In the genomic region with DNA sequence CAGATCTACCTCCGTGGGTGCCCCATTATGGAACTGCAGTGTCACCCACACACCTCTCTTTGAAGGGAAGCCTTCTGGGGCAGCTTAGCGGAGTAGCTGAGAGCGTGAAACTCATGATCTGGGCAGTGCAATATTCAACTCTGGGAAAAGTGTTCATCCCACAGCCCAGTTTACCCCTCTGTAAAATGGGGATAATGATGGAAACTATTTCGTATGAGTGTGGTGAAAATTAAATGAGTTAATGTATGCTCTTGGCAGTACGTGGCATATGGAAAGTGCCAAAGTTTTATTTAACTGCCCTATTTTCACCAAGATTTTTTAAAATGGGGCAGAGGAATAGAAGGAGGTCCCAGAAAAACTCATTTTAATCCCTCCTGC, we compare ENCODE assay signal across 2 cellular contexts.
TF ChIP-seq lines count a peak whose summit lies in the region.

No MANE protein-coding gene starts in this region.

TF ChIP-seq in GM23338, 12 proteins besides CTCF, POLR2A, EP300 and RAD21:
- no peak for TF ChIP-seq CREB1 (CRISPR knock-in tag; IDR thresholded peaks at IDR 0.05; ENCODE audit: low read depth)
- no peak for TF ChIP-seq ZNF331 (CRISPR knock-in tag; IDR thresholded peaks at IDR 0.05; ENCODE audit: low read depth)
- no peak for TF ChIP-seq STAT1 (IDR thresholded peaks at IDR 0.05; ENCODE audit: unreplicated experiment)
- TF ChIP-seq, protein P1, sequence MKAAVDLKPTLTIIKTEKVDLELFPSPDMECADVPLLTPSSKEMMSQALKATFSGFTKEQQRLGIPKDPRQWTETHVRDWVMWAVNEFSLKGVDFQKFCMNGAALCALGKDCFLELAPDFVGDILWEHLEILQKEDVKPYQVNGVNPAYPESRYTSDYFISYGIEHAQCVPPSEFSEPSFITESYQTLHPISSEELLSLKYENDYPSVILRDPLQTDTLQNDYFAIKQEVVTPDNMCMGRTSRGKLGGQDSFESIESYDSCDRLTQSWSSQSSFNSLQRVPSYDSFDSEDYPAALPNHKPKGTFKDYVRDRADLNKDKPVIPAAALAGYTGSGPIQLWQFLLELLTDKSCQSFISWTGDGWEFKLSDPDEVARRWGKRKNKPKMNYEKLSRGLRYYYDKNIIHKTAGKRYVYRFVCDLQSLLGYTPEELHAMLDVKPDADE (IDR thresholded peaks at IDR 0.05), result no peak
- TF ChIP-seq, protein P2, sequence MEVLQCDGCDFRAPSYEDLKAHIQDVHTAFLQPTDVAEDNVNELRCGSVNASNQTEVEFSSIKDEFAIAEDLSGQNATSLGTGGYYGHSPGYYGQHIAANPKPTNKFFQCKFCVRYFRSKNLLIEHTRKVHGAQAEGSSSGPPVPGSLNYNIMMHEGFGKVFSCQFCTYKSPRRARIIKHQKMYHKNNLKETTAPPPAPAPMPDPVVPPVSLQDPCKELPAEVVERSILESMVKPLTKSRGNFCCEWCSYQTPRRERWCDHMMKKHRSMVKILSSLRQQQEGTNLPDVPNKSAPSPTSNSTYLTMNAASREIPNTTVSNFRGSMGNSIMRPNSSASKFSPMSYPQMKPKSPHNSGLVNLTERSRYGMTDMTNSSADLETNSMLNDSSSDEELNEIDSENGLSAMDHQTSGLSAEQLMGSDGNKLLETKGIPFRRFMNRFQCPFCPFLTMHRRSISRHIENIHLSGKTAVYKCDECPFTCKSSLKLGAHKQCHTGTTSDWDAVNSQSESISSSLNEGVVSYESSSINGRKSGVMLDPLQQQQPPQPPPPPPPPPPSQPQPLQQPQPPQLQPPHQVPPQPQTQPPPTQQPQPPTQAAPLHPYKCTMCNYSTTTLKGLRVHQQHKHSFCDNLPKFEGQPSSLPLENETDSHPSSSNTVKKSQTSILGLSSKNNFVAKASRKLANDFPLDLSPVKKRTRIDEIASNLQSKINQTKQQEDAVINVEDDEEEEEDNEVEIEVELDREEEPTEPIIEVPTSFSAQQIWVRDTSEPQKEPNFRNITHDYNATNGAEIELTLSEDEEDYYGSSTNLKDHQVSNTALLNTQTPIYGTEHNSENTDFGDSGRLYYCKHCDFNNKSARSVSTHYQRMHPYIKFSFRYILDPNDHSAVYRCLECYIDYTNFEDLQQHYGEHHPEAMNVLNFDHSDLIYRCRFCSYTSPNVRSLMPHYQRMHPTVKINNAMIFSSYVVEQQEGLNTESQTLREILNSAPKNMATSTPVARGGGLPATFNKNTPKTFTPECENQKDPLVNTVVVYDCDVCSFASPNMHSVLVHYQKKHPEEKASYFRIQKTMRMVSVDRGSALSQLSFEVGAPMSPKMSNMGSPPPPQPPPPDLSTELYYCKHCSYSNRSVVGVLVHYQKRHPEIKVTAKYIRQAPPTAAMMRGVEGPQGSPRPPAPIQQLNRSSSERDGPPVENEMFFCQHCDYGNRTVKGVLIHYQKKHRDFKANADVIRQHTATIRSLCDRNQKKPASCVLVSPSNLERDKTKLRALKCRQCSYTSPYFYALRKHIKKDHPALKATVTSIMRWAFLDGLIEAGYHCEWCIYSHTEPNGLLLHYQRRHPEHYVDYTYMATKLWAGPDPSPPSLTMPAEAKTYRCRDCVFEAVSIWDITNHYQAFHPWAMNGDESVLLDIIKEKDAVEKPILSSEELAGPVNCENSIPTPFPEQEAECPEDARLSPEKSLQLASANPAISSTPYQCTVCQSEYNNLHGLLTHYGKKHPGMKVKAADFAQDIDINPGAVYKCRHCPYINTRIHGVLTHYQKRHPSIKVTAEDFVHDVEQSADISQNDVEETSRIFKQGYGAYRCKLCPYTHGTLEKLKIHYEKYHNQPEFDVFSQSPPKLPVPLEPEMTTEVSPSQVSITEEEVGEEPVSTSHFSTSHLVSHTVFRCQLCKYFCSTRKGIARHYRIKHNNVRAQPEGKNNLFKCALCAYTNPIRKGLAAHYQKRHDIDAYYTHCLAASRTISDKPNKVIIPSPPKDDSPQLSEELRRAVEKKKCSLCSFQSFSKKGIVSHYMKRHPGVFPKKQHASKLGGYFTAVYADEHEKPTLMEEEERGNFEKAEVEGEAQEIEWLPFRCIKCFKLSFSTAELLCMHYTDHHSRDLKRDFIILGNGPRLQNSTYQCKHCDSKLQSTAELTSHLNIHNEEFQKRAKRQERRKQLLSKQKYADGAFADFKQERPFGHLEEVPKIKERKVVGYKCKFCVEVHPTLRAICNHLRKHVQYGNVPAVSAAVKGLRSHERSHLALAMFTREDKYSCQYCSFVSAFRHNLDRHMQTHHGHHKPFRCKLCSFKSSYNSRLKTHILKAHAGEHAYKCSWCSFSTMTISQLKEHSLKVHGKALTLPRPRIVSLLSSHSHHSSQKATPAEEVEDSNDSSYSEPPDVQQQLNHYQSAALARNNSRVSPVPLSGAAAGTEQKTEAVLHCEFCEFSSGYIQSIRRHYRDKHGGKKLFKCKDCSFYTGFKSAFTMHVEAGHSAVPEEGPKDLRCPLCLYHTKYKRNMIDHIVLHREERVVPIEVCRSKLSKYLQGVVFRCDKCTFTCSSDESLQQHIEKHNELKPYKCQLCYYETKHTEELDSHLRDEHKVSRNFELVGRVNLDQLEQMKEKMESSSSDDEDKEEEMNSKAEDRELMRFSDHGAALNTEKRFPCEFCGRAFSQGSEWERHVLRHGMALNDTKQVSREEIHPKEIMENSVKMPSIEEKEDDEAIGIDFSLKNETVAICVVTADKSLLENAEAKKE (CRISPR knock-in tag; IDR thresholded peaks at IDR 0.05), result no peak
- peak; percentile 55 for TF ChIP-seq EZH2 (IDR thresholded peaks at IDR 0.05; ENCODE audit: low read depth, unreplicated experiment)
- no peak for TF ChIP-seq NANOG (IDR thresholded peaks at IDR 0.05; ENCODE audit: borderline replicate concordance)

TF ChIP-seq in H1, 55 proteins besides CTCF, POLR2A, EP300 and RAD21:
- TF ChIP-seq SIX5 (IDR thresholded peaks at IDR 0.05; ENCODE audit: low read depth, low read length), result no peak
- TF ChIP-seq KDM1A (IDR thresholded peaks at IDR 0.05; ENCODE audit: borderline replicate concordance, low read length), result 0 out of 2 replicates have a peak, but pooled peaks have one; percentile 35
